ENCODE assay signal across 12 cellular contexts in the genomic region with DNA sequence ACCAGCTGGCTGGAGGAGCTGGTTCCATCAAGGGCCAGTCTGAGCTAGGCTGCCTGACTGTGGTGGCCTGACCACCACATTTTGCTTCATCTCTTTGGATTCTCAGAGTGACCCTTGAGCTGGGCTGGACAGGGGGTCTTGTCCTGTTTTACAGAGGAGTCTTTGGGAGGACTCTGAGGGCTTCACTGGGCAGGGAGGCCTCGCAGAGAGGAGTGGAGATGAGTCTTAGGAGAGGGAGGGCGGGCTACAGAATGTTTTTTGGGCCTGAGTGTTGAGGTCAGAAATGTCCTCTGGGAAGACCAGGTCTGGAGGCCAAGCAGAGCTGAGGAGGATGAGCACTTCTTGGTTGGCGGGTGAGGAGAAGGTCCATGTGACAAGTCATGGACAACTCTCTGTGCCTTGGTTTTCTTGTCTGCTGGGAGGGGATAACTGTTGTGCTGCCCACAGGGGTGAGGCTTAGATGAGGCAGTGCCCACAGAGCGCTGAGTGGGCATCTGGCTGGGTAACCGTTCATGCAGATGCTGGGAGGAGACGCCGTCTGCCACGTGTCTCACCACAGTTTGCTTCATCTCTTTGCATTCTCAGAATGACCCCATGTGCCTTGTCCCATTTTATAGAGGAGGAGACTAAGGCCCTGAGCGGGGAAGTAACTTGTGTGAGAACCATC. TPM values are rescaled to one million over a fixed set of nuclear protein-coding genes. Genes with fewer than 3 reads are reported as not detected.
DNase-seq lines count a peak whose midpoint lies in the region; ATAC-seq, FAIRE-seq and TF ChIP-seq lines count a peak whose summit lies in the region.
"Had no signal": no experiment of that assay in that cellular context is flagged by ENCODE, and none has a peak within 500 bp of the region (broad histone marks: within the 10 kb centered on the region; RNA-seq: fewer than 3 reads in every experiment).

No MANE protein-coding gene starts in this region.

- H3K56ac ChIP-seq in H1 (replicated peaks; ENCODE audit: insufficient read length, low read depth, low read length), result no peak overlapping the region

- WGBS in mammary epithelial cell (ENCODE audit: low coverage, missing lambda C conversion rate), result 85% methylated on average over 9 of the region's 9 CpGs
- 79% methylated on average over 9 of the region's 9 CpGs; no CpG with 5 or more reads in 1 of the 2 experiments for WGBS in H1 (ENCODE audit: extremely low coverage in 1 of 2, insufficient coverage in 1 of 2, insufficient read length in 1 of 2, insufficient replicate concordance in 2 of 2, low coverage in 1 of 2, low lambda C conversion rate in 2 of 2, missing lambda C conversion rate in 1 of 2), 2 experiments
- 63 to 79% methylated on average over 9 of the region's 9 CpGs for WGBS in tibial nerve, 2 donors
- 89 to 97% methylated on average over 9 of the region's 9 CpGs for WGBS in pancreas, 2 donors

- POLR2A ChIA-PET in H1 (lab: Charles Lee; ENCODE audit: partially characterized antibody), result no interaction called here

- H3K23me2 ChIP-seq in H1 (ENCODE audit: low read depth, low read length), result no peaks in the 10 kb centered on the region

- H4K20me1 ChIP-seq in mammary epithelial cell (ENCODE audit: insufficient read depth, low read length), result no peaks in the 10 kb centered on the region
- peaks cover 0 to 2% of the 10 kb centered on the region in 2 experiments for H4K20me1 ChIP-seq in H1 (replicated peaks in 1 of 2; ENCODE audit: control insufficient read depth in 1 of 2, insufficient read depth in 2 of 2, low read length in 2 of 2)

- H2AK5ac ChIP-seq in H1 (ENCODE audit: low read depth, low read length), result no peak overlapping the region

- no peaks in the 10 kb centered on the region for H3K36me3 Mint-ChIP-seq in neural crest cell (ENCODE audit: low read depth)

- DNase-seq in breast epithelium (ENCODE audit: low spot score in 2 of 2) (no peak), mammary epithelial cell (no peak), H1 (ENCODE audit: low read depth in 1 of 2, low spot score in 2 of 2) (no peak), neural crest cell (ENCODE audit: low read depth, low spot score) (no peak), tibial nerve (ENCODE audit: low spot score in 2 of 2) (no peak), pancreas (no peak), posterior vena cava (ENCODE audit: low spot score) (no peak), GM19240 (ENCODE audit: insufficient read length, low spot score) (no peak)
- DNase-seq: SJCRH30 had no signal

- BruUV-seq in mammary epithelial cell (replicated peaks; lab: Mats Ljungman, UMichigan), result no TSS peak

- H3K79me1 ChIP-seq in H1 (ENCODE audit: low read depth, low read length), result no peaks in the 10 kb centered on the region

- no peak overlapping the region for H3K18ac ChIP-seq in H1 (ENCODE audit: extremely low read depth, low read length)

- H2BK15ac ChIP-seq in H1 (ENCODE audit: low read length), result no peak overlapping the region

- 0 out of 2 replicates have a peak overlapping the region, but pooled peaks have one; percentile 1 for H4K8ac ChIP-seq in H1 (ENCODE audit: extremely low read depth, insufficient read depth, low read length)

- H3K4me3 ChIP-seq in breast epithelium, result no peak overlapping the region
- H3K4me3 ChIP-seq in mammary epithelial cell (replicated peaks in 1 of 3; ENCODE audit: insufficient read depth in 1 of 3, low read depth in 2 of 3, low read length in 3 of 3), result no peak overlapping the region
- no peak overlapping the region for H3K4me3 ChIP-seq in H1 (ENCODE audit: extremely low read depth in 1 of 4, insufficient read depth in 2 of 4, low read depth in 3 of 4, low read length in 4 of 4)
- no peak overlapping the region for H3K4me3 ChIP-seq in tibial nerve
- H3K4me3 ChIP-seq in pancreas, result no peak overlapping the region
- H3K4me3 ChIP-seq: A549, SJCRH30 had no signal

- dilution Hi-C loops in mammary epithelial cell (cut with HindIII; ENCODE audit: low sequenced_read_pairs), result no loop called here

- no peaks in the 10 kb centered on the region for H3K36me3 ChIP-seq in breast epithelium
- no peaks in the 10 kb centered on the region for H3K36me3 ChIP-seq in mammary epithelial cell (ENCODE audit: insufficient read depth, low read length)
- H3K36me3 ChIP-seq in H1 (ENCODE audit: control insufficient read depth in 2 of 4, insufficient read depth in 4 of 4, low read length in 3 of 4), result no peaks in the 10 kb centered on the region
- no peaks in the 10 kb centered on the region for H3K36me3 ChIP-seq in tibial nerve
- H3K36me3 ChIP-seq in pancreas, result no peaks in the 10 kb centered on the region
- H3K36me3 ChIP-seq: SJCRH30 had no signal

- TF ChIP-seq POLR2A in breast epithelium (IDR thresholded peaks at IDR 0.05), result no peak
- TF ChIP-seq POLR2A in H1 (IDR thresholded peaks at IDR 0.05; ENCODE audit: control extremely low read depth in 1 of 2, low read depth in 2 of 2, low read length in 2 of 2), result no peak
- TF ChIP-seq POLR2A in tibial nerve (IDR thresholded peaks at IDR 0.05), result no peak

- no peak overlapping the region for H3K9ac ChIP-seq in mammary epithelial cell (ENCODE audit: insufficient read depth, low read length)
- H3K9ac ChIP-seq in H1 (replicated peaks in 1 of 4; ENCODE audit: extremely low read depth in 1 of 4, low read depth in 3 of 4, low read length in 3 of 4), result no peak overlapping the region

- no peaks in the 10 kb centered on the region for H3K9me3 ChIP-seq in breast epithelium
- no peaks in the 10 kb centered on the region for H3K9me3 ChIP-seq in mammary epithelial cell (replicated peaks; ENCODE audit: insufficient read depth, low read length)
- H3K9me3 ChIP-seq in H1 (ENCODE audit: insufficient read depth in 2 of 2, low read depth in 1 of 2, low read length in 1 of 2), result no peaks in the 10 kb centered on the region
- no peaks in the 10 kb centered on the region for H3K9me3 ChIP-seq in tibial nerve
- H3K9me3 ChIP-seq in pancreas, result no peaks in the 10 kb centered on the region
- H3K9me3 ChIP-seq: A549, SJCRH30 had no signal

- no peak overlapping the region for H2BK5ac ChIP-seq in H1 (ENCODE audit: low read depth, low read length)

- H3K4me1 ChIP-seq in breast epithelium, result peaks cover 5 to 7% of the 10 kb centered on the region in 2 donors
- H3K4me1 ChIP-seq in mammary epithelial cell (ENCODE audit: insufficient read depth, low read length), result no peaks in the 10 kb centered on the region
- no peaks in the 10 kb centered on the region for H3K4me1 ChIP-seq in H1 (replicated peaks in 1 of 4; ENCODE audit: control insufficient read depth in 3 of 4, insufficient read depth in 4 of 4, low read length in 3 of 4)
- peaks cover 0 to 89% (median 65%) of the 10 kb centered on the region in 4 donors for H3K4me1 ChIP-seq in tibial nerve
- H3K4me1 ChIP-seq in pancreas, result peaks cover 8 to 11% (median 9%) of the 10 kb centered on the region in 3 donors

- TF ChIP-seq EP300 in H1 (IDR thresholded peaks at IDR 0.05; ENCODE audit: borderline replicate concordance in 1 of 2, low read depth in 2 of 2, low read length in 2 of 2) (no peak), tibial nerve (IDR thresholded peaks at IDR 0.05) (no peak)

- no peak overlapping the region for H4K5ac ChIP-seq in H1 (ENCODE audit: insufficient read length, low read depth, low read length)

- CTCF ChIA-PET in mammary epithelial cell (lab: Charles Lee; ENCODE audit: low non-redundant PET) (no interaction called here), H1 (lab: Charles Lee; ENCODE audit: partially characterized antibody) (interaction anchor here (1.3 to 1.9 kb wide), 2 partner anchors 10 to 12 kb away, joined by 6 to 8 read pairs; a partner anchor contains a TSS)

- H3K27me3 ChIP-seq in breast epithelium (no peaks in the 10 kb centered on the region), mammary epithelial cell (ENCODE audit: insufficient read depth, low read length) (peaks cover under 1% of the 10 kb centered on the region), H1 (replicated peaks in 1 of 4; ENCODE audit: control insufficient read depth in 3 of 4, extremely low read depth in 1 of 4, insufficient read depth in 3 of 4, low read length in 3 of 4) (no peaks in the 10 kb centered on the region), tibial nerve (no peaks in the 10 kb centered on the region), pancreas (no peaks in the 10 kb centered on the region)
- H3K27me3 ChIP-seq: SJCRH30 had no signal

- ATAC-seq in pancreas, result no peak
- ATAC-seq: A549 had no signal

- H3K27me3 Mint-ChIP-seq in neural crest cell (ENCODE audit: low read depth), result no peaks in the 10 kb centered on the region

- no peak overlapping the region for H3K14ac ChIP-seq in H1 (ENCODE audit: insufficient read length)

- H3K4me3 Mint-ChIP-seq in neural crest cell, result no peak overlapping the region

- H3K4me1 Mint-ChIP-seq in neural crest cell, result peaks cover 6% of the 10 kb centered on the region

- no peak overlapping the region for H3K4me2 ChIP-seq in mammary epithelial cell (ENCODE audit: insufficient read depth, low read depth, low read length)
- H3K4me2 ChIP-seq in H1 (ENCODE audit: insufficient read depth in 1 of 2, low read depth in 2 of 2, low read length in 2 of 2), result no peak overlapping the region
- H3K4me2 ChIP-seq: A549 had no signal

- in situ Hi-C loops in mammary epithelial cell (cut with MboI; ENCODE audit: low sequenced_read_pairs in 2 of 2), result no loop called here

- H2BK20ac ChIP-seq in H1 (ENCODE audit: low read length), result no peak overlapping the region

- no peak overlapping the region for H3K23ac ChIP-seq in H1 (ENCODE audit: insufficient read length)

- H2AFZ ChIP-seq in mammary epithelial cell (ENCODE audit: low read depth, low read length) (no peak overlapping the region), H1 (ENCODE audit: low read length) (no peak overlapping the region)

- H3K79me2 ChIP-seq in mammary epithelial cell (ENCODE audit: insufficient read depth, low read length), result no peaks in the 10 kb centered on the region
- H3K79me2 ChIP-seq in H1 (ENCODE audit: control insufficient read depth in 1 of 2, insufficient read depth in 2 of 2, low read length in 2 of 2), result no peaks in the 10 kb centered on the region

- no peak overlapping the region for H2BK120ac ChIP-seq in H1 (replicated peaks; ENCODE audit: low read depth, low read length)

- H2BK12ac ChIP-seq in H1 (ENCODE audit: low read depth, low read length), result no peak overlapping the region

- no peak overlapping the region for H3K4ac ChIP-seq in H1 (replicated peaks; ENCODE audit: insufficient read length, low read depth, low read length)

- no peak for TF ChIP-seq RAD21 in H1 (IDR thresholded peaks at IDR 0.05 in 1 of 2, conservative IDR thresholded peaks at IDR 0.05 in 1 of 2; ENCODE audit: low read depth in 2 of 2, low read length in 2 of 2)

- no peak for TF ChIP-seq CTCF in breast epithelium (IDR thresholded peaks at IDR 0.05)
- TF ChIP-seq CTCF in mammary epithelial cell (conservative IDR thresholded peaks at IDR 0.05 in 1 of 2, IDR thresholded peaks at IDR 0.05 in 1 of 2; ENCODE audit: extremely low read depth in 1 of 2, insufficient read depth in 1 of 2, low read depth in 1 of 2, low read length in 2 of 2), result no peak
- TF ChIP-seq CTCF in H1 (IDR thresholded peaks at IDR 0.05; ENCODE audit: control extremely low read depth in 1 of 3, insufficient read depth in 1 of 3, low read depth in 1 of 3, low read length in 3 of 3), result no peak
- no peak for TF ChIP-seq CTCF in neural crest cell (conservative IDR thresholded peaks at IDR 0.05)
- TF ChIP-seq CTCF in tibial nerve (IDR thresholded peaks at IDR 0.05), result no peak
- TF ChIP-seq CTCF in pancreas (IDR thresholded peaks at IDR 0.05), result no peak

- FAIRE-seq in H1 (lab: Jason Lieb, UNC), result no peak
- no peak for FAIRE-seq in pancreas (lab: Jason Lieb, UNC)
- FAIRE-seq: A549, astrocyte, urothelium cell line had no signal

- peak overlapping the region; percentile 70 for H3K27ac Mint-ChIP-seq in neural crest cell (ENCODE audit: unreplicated experiment)

- no peak overlapping the region for H4K91ac ChIP-seq in H1 (replicated peaks; ENCODE audit: insufficient read length, low read length)

- no peaks in the 10 kb centered on the region for H3K9me3 Mint-ChIP-seq in neural crest cell

- intact Hi-C loops in breast epithelium (cut with DNase I; ENCODE audit: low total_unique reads) (no loop called here), mammary epithelial cell (cut with micrococcal nuclease) (no loop called here), pancreas (cut with DNase I) (no loop called here), posterior vena cava (cut with DNase I) (no loop called here)

- H3K27ac ChIP-seq in breast epithelium, result peak overlapping the region; percentile 67 to 78
- H3K27ac ChIP-seq in mammary epithelial cell (ENCODE audit: insufficient read depth, low read depth, low read length), result no peak overlapping the region
- no peak overlapping the region for H3K27ac ChIP-seq in H1 (ENCODE audit: low read depth, low read length)
- H3K27ac ChIP-seq in tibial nerve, result peak overlapping the region; percentile 8 to 92 (median 66)
- H3K27ac ChIP-seq in pancreas, result peak overlapping the region in 2 of 4 donors; percentile 80 to 85
- H3K27ac ChIP-seq: SJCRH30 had no signal

RNA-seq across cellular contexts. Expression of a gene that starts 9.4 kb away (rescaled TPM):
- total RNA-seq in breast epithelium (10 to 100 TPM; 53.3 to 89.5 (median 65.0) TPM), mammary epithelial cell (1 to 10 TPM in 1 of 2 donors, under 1 TPM in 1; 0.64 to 1.5 TPM), neural crest cell (11.5 and 12.3 TPM in 2 replicates), tibial nerve (100 to 1,000 TPM in 1 of 4 donors, 10 to 100 TPM in 3; 46.9 to 117 (median 92.7) TPM), pancreas (10 to 100 TPM; 10.9 to 49.2 (median 13.5) TPM), posterior vena cava (10 to 100 TPM; 44.6 to 45.6 TPM)
- polyA plus RNA-seq in mammary epithelial cell (1.8 TPM), H1 (2011; rRNA removed) (20.0 and 20.9 TPM in 2 replicates), pancreas (10 to 100 TPM; 20.2 to 28.6 TPM)
- polyA minus RNA-seq in mammary epithelial cell, result not detected
- total RNA-seq in H1 (2021; fragmentation: NEBNext Ultra II Directional; extraction: Animal tissue kit (Norgen Biotek cat#: 25700)), result 9.7 and 11.6 TPM in 2 replicates
- 23.6 TPM for polyA plus RNA-seq in H1 (2011; cell fraction: cytosol; rRNA removed)
- 19.6 TPM for polyA plus RNA-seq in H1 (2011; cell fraction: nucleus; rRNA removed)
- polyA plus RNA-seq in H1 (2012, experiment 1 of 2), result 11.9 to 16.4 TPM (median 13.9 TPM) in 4 replicates
- polyA plus RNA-seq in H1 (2012, experiment 2 of 2), result 13.3 TPM
- polyA plus RNA-seq in H1 (2013, experiment 1 of 2), result 6.6 TPM
- 8.5 TPM for polyA plus RNA-seq in H1 (2013, experiment 2 of 2)
- 13.7 and 25.4 TPM in 2 replicates for polyA minus RNA-seq in H1 (2011; rRNA and poly(A)+ RNA removed)
- 9.3 TPM for polyA minus RNA-seq in H1 (2011; cell fraction: cytosol; rRNA and poly(A)+ RNA removed)
- polyA minus RNA-seq in H1 (2011; cell fraction: nucleus; rRNA and poly(A)+ RNA removed), result 8.1 TPM

RNA-seq across cellular contexts. Expression of a gene that starts 44.0 kb away (rescaled TPM):
- total RNA-seq in breast epithelium, result 1 to 10 TPM in 1 of 3 donors, under 1 TPM in 2; 0.66 to 3.2 (median 0.73) TPM
- total RNA-seq in mammary epithelial cell, result not detected
- polyA plus RNA-seq in mammary epithelial cell, result 0.08 TPM
- not detected for polyA minus RNA-seq in mammary epithelial cell
- not detected in 2 replicates for total RNA-seq in H1 (2021; fragmentation: NEBNext Ultra II Directional; extraction: Animal tissue kit (Norgen Biotek cat#: 25700))
- 0.06 TPM in 1 of 2 replicates, not detected in the other for polyA plus RNA-seq in H1 (2011; rRNA removed)
- 0.06 TPM for polyA plus RNA-seq in H1 (2011; cell fraction: cytosol; rRNA removed)
- 0.06 TPM for polyA plus RNA-seq in H1 (2011; cell fraction: nucleus; rRNA removed)
- 0.13 to 0.33 TPM (median 0.20 TPM) in 4 replicates for polyA plus RNA-seq in H1 (2012, experiment 1 of 2)
- not detected for polyA plus RNA-seq in H1 (2012, experiment 2 of 2)
- 0.04 TPM for polyA plus RNA-seq in H1 (2013, experiment 1 of 2)
- polyA plus RNA-seq in H1 (2013, experiment 2 of 2), result 0.04 TPM
- not detected in 2 replicates for polyA minus RNA-seq in H1 (2011; rRNA and poly(A)+ RNA removed)
- not detected for polyA minus RNA-seq in H1 (2011; cell fraction: cytosol; rRNA and poly(A)+ RNA removed)
- polyA minus RNA-seq in H1 (2011; cell fraction: nucleus; rRNA and poly(A)+ RNA removed), result not detected
- not detected in 2 replicates for total RNA-seq in neural crest cell
- 1 to 10 TPM in 2 of 4 donors, under 1 TPM in 2; 0.59 to 4.6 (median 1.2) TPM for total RNA-seq in tibial nerve
- under 1 TPM in 4 of 6 donors, not detected in 2; 0.12 to 0.28 (median 0.18) TPM for total RNA-seq in pancreas
- under 1 TPM; 0.14 to 0.15 TPM for polyA plus RNA-seq in pancreas
- total RNA-seq in posterior vena cava, result 1 to 10 TPM in 1 of 2 donors, under 1 TPM in 1; 0.71 to 3.0 TPM
- total RNA-seq: astrocyte had no signal

Comparison
In these comparisons a context has a peak if more than half of its experiments do, and no peak if none do; other contexts are left out.
1. H3K27ac ChIP-seq: peak in breast epithelium (2 of 2) and tibial nerve (4 of 4); none in mammary epithelial cell (single experiment) and H1 (single experiment).